ENCODE assay signal across 23 cellular contexts in genomic region chr19:10309423-10309822, GRCh38. TPM values are rescaled to one million over a fixed set of nuclear protein-coding genes. Genes with fewer than 3 reads are reported as not detected.
A peak's percentile ranks its signal among the peaks of the same experiment; 100 is the strongest.
DNase-seq lines count a peak whose midpoint lies in the region; ATAC-seq and TF ChIP-seq lines count a peak whose summit lies in the region.
"Had no signal": no experiment of that assay in that cellular context is flagged by ENCODE, and none has a peak within 500 bp of the region (broad histone marks: within the 10 kb centered on the region; RNA-seq: fewer than 3 reads in every experiment).

Gene ZGLP1, minus strand, starts transcription at chr19:10309815.

- no peak within 1 kb of the TSS for H3K18ac ChIP-seq in IMR-90 (ENCODE audit: low read depth, low read length)

- no peaks in the 10 kb centered on the region for H4K20me1 ChIP-seq in IMR-90 (ENCODE audit: insufficient read depth, low read length)

- WGBS in IMR-90 (ENCODE audit: extremely low coverage in 2 of 2, insufficient read length in 1 of 2), 2 experiments: 92% methylated on average over 9 of the region's 24 CpGs; no CpG with 5 or more reads in 1 of the 2 experiments
- 65 to 81% methylated on average over 12 to 24 of the region's 24 CpGs for WGBS in testis, 2 donors

- H3K79me1 ChIP-seq in IMR-90 (ENCODE audit: low read depth in 1 of 2, low read length in 2 of 2): peaks cover 6 to 10% of the 10 kb centered on the region in 2 experiments

- peaks cover 6% of the 10 kb centered on the region for H3K4me1 Mint-ChIP-seq in chondrocyte (ENCODE audit: low read depth)
- peaks cover 3% of the 10 kb centered on the region for H3K4me1 Mint-ChIP-seq in nephron progenitor cell

- CTCF ChIA-PET in IMR-90 (lab: Yijun Ruan, JAX): no interaction called here

- H3K4me1 ChIP-seq in IMR-90 (ENCODE audit: control insufficient read depth, insufficient read depth, low read length) (peaks cover 9% of the 10 kb centered on the region), testis (no peaks in the 10 kb centered on the region)

- no peak within 1 kb of the TSS for H4K5ac ChIP-seq in IMR-90 (ENCODE audit: low read depth, low read length)

- TF ChIP-seq RAD21 in IMR-90 (IDR thresholded peaks at IDR 0.05; ENCODE audit: low read length): no peak

- H3K9me3 ChIP-seq in IMR-90 (ENCODE audit: control insufficient read depth, insufficient read depth, low read length): no peaks in the 10 kb centered on the region
- no peaks in the 10 kb centered on the region for H3K9me3 ChIP-seq in testis
- H3K9me3 ChIP-seq: SK-N-SH had no signal

- no peak within 1 kb of the TSS for H3K9ac ChIP-seq in IMR-90 (ENCODE audit: low read depth, low read length)
- H3K9ac ChIP-seq: SK-N-SH had no signal

- BruUV-seq in IMR-90 (replicated peaks; lab: Mats Ljungman, UMichigan): no TSS peak

- TF ChIP-seq CTCF in IMR-90 (conservative IDR thresholded peaks at IDR 0.05; ENCODE audit: low read depth, low read length): no peak
- no peak for TF ChIP-seq CTCF in chondrocyte (IDR thresholded peaks at IDR 0.05)
- no peak for TF ChIP-seq CTCF in nephron progenitor cell (IDR thresholded peaks at IDR 0.05)
- TF ChIP-seq CTCF in testis (IDR thresholded peaks at IDR 0.05): no peak

- no peak within 1 kb of the TSS for H3K4ac ChIP-seq in IMR-90 (ENCODE audit: low read depth, low read length)

- H3K36me3 ChIP-seq in IMR-90 (ENCODE audit: control insufficient read depth, insufficient read depth, low read length): peaks cover 14% of the 10 kb centered on the region
- no peaks in the 10 kb centered on the region for H3K36me3 ChIP-seq in testis (ENCODE audit: low read depth, missing control alignments)

- no peak within 1 kb of the TSS for H4K8ac ChIP-seq in IMR-90 (ENCODE audit: low read depth in 2 of 2, low read length in 2 of 2)

- no peak within 1 kb of the TSS for H3K23ac ChIP-seq in IMR-90 (ENCODE audit: low read depth, low read length)

- dilution Hi-C loops in IMR-90 (cut with HindIII; ENCODE audit: low sequenced_read_pairs, unreplicated experiment): no loop called here

- DNase-seq in IMR-90 (no peak), chondrocyte (ENCODE audit: low spot score) (no peak), nephron progenitor cell (no peak), testis (no peak), NOMO-1 treated with dmso at 0.1 percent for 144 hours (lab: John Stamatoyannopoulos, UW; ENCODE audit: unreplicated experiment) (no peak), NCI-H1048 (lab: John Stamatoyannopoulos, UW) (no peak)
- DNase-seq in stimulated activated CD4-positive, alpha-beta T cell treated with anti-CD3 and anti-CD28 coated beads, Interleukin-15, amount 100 ng/mL, for 24 hours: no peak
- DNase-seq: Calu3; CD8-positive, alpha-beta memory T cell; DMS153; H9; HFFc6; MV-4-11; NCI-H1417; NCI-H1694 treated with DMSO at 0.1 percent for 48 hours; NCI-H2081 treated with DMSO at 0.1 percent for 48 hours; NCI-H446 treated with DMSO at 0.1 percent for 48 hours; NCI-H526 treated with DMSO at 0.1 percent for 48 hours; PC-9; RPMI8226; SIG-M5; SK-N-SH had no signal

- H2BK15ac ChIP-seq in IMR-90 (ENCODE audit: low read depth, low read length): no peak within 1 kb of the TSS

- no peak within 1 kb of the TSS for H2BK120ac ChIP-seq in IMR-90 (ENCODE audit: low read depth, low read length)

- H3K27me3 Mint-ChIP-seq in chondrocyte (ENCODE audit: low read depth) (no peaks in the 10 kb centered on the region), nephron progenitor cell (ENCODE audit: low read depth, poor library complexity) (no peaks in the 10 kb centered on the region)
- H3K27me3 Mint-ChIP-seq: CD8-positive, alpha-beta memory T cell had no signal

- H3K4me2 ChIP-seq in IMR-90 (ENCODE audit: low read depth, low read length): no peak within 1 kb of the TSS
- H3K4me2 ChIP-seq: PC-9, SK-N-SH had no signal

- no peak within 1 kb of the TSS for H2AK5ac ChIP-seq in IMR-90 (ENCODE audit: low read depth, low read length)

- H3K27ac ChIP-seq in IMR-90 (ENCODE audit: insufficient read depth, low read length) (no peak within 1 kb of the TSS), testis (no peak within 1 kb of the TSS)
- H3K27ac ChIP-seq: C4-2B, PC-9 had no signal

- no peak within 1 kb of the TSS for H3K56ac ChIP-seq in IMR-90 (ENCODE audit: extremely low read depth, insufficient read depth, low read length)

- H3K9me3 Mint-ChIP-seq in chondrocyte (ENCODE audit: low read depth): no peaks in the 10 kb centered on the region
- H3K9me3 Mint-ChIP-seq in nephron progenitor cell: no peaks in the 10 kb centered on the region
- H3K9me3 Mint-ChIP-seq: CD8-positive, alpha-beta memory T cell; H9; HFFc6 had no signal

- TF ChIP-seq POLR2A in IMR-90 (IDR thresholded peaks at IDR 0.05; ENCODE audit: low read depth, low read length) (no peak), testis (IDR thresholded peaks at IDR 0.05) (no peak)

- ATAC-seq in IMR-90 (ENCODE audit: low read depth): no peak

- no peak within 1 kb of the TSS for H2BK5ac ChIP-seq in IMR-90 (ENCODE audit: low read depth, low read length, poor library complexity, severe bottlenecking)

- POLR2A ChIA-PET in IMR-90 (lab: Charles Lee; ENCODE audit: unreplicated experiment): no interaction called here

- in situ Hi-C loops in IMR-90 (cut with MboI; ENCODE audit: low sequenced_read_pairs): no loop called here

- no peak within 1 kb of the TSS for H3K14ac ChIP-seq in IMR-90 (replicated peaks; ENCODE audit: low read depth, low read length)

- no peak within 1 kb of the TSS for H3K4me3 Mint-ChIP-seq in chondrocyte (ENCODE audit: unreplicated experiment)
- no peak within 1 kb of the TSS for H3K4me3 Mint-ChIP-seq in nephron progenitor cell
- H3K4me3 Mint-ChIP-seq: CD8-positive, alpha-beta memory T cell; H9; HFFc6 had no signal

- no peaks in the 10 kb centered on the region for H3K27me3 ChIP-seq in IMR-90 (ENCODE audit: control insufficient read depth, insufficient read depth, low read length)
- H3K27me3 ChIP-seq in testis: no peaks in the 10 kb centered on the region

- no peak within 1 kb of the TSS for H4K91ac ChIP-seq in IMR-90 (ENCODE audit: insufficient read depth, low read depth, low read length)

- no peak within 1 kb of the TSS for H2BK20ac ChIP-seq in IMR-90 (ENCODE audit: low read depth, low read length)

- H3K27ac Mint-ChIP-seq in chondrocyte (ENCODE audit: unreplicated experiment) (peak within 1 kb of the TSS; percentile 32), nephron progenitor cell (peak within 1 kb of the TSS; percentile 66)
- H3K27ac Mint-ChIP-seq: H9, HFFc6 had no signal

- peaks cover 8% of the 10 kb centered on the region; the same call in 1 of the 2 replicates for H3K9me1 ChIP-seq in IMR-90 (ENCODE audit: insufficient read depth, low read length)

- peak within 1 kb of the TSS; percentile 15 for H2AK9ac ChIP-seq in IMR-90 (replicated peaks; ENCODE audit: low read depth, low read length, poor library complexity)

- peaks cover 4% of the 10 kb centered on the region for H3K36me3 Mint-ChIP-seq in chondrocyte (ENCODE audit: low read depth)
- peaks cover 10% of the 10 kb centered on the region for H3K36me3 Mint-ChIP-seq in nephron progenitor cell (ENCODE audit: low read depth)

- H2AFZ ChIP-seq in IMR-90 (replicated peaks; ENCODE audit: low read length, poor library complexity): no peak within 1 kb of the TSS
- H2AFZ ChIP-seq: PC-9 had no signal

- intact Hi-C loops in IMR-90 (cut with micrococcal nuclease): no loop called here
- intact Hi-C loops in testis (cut with DNase I; ENCODE audit: low total_unique reads): no loop called here

- H3K4me3 ChIP-seq in IMR-90 (ENCODE audit: insufficient read depth, low read depth, low read length) (no peak within 1 kb of the TSS), testis (peak within 1 kb of the TSS; percentile 1 to 48)
- H3K4me3 ChIP-seq: PC-9 had no signal

TF ChIP-seq in IMR-90, 13 proteins besides CTCF, POLR2A, EP300 and RAD21:
- no peak for TF ChIP-seq NFE2L2 (IDR thresholded peaks at IDR 0.05; ENCODE audit: low read depth, low read length)
- TF ChIP-seq CEBPB (IDR thresholded peaks at IDR 0.05; ENCODE audit: low read depth, low read length): no peak
- no peak for TF ChIP-seq FOS (IDR thresholded peaks at IDR 0.05; ENCODE audit: low read depth, low read length)
- no peak for TF ChIP-seq RFX5 (IDR thresholded peaks at IDR 0.05; ENCODE audit: low read depth, low read length)
- no peak for TF ChIP-seq MXI1 (IDR thresholded peaks at IDR 0.05; ENCODE audit: borderline replicate concordance, low read depth, low read length)
- no peak for TF ChIP-seq RCOR1 (IDR thresholded peaks at IDR 0.05; ENCODE audit: insufficient replicate concordance, low read length)
TF ChIP-seq in IMR-90: peak in this region for 0.

RNA-seq across cellular contexts. Expression of gene ZGLP1, which starts in this region (rescaled TPM):
- 0.54 TPM in 1 of 2 replicates, not detected in the other for total RNA-seq in IMR-90 (2012; rRNA removed)
- polyA plus RNA-seq in IMR-90 (2012; rRNA removed): 3.1 and 4.1 TPM in 2 replicates
- polyA plus RNA-seq in IMR-90 (2012; cell fraction: cytosol; rRNA removed): 1.4 and 1.5 TPM in 2 replicates
- 15.5 and 25.2 TPM in 2 replicates for polyA plus RNA-seq in IMR-90 (2012; cell fraction: nucleus; rRNA removed; ENCODE audit: low replicate concordance)
- 3.4 to 6.2 TPM (median 4.3 TPM) in 3 replicates for total RNA-seq in chondrocyte
- total RNA-seq in testis: 10 to 100 TPM; 12.8 to 22.1 TPM
- polyA plus RNA-seq in testis (ENCODE audit: insufficient read depth, low read depth, low replicate concordance): 10.5 TPM
